In the genomic region with DNA sequence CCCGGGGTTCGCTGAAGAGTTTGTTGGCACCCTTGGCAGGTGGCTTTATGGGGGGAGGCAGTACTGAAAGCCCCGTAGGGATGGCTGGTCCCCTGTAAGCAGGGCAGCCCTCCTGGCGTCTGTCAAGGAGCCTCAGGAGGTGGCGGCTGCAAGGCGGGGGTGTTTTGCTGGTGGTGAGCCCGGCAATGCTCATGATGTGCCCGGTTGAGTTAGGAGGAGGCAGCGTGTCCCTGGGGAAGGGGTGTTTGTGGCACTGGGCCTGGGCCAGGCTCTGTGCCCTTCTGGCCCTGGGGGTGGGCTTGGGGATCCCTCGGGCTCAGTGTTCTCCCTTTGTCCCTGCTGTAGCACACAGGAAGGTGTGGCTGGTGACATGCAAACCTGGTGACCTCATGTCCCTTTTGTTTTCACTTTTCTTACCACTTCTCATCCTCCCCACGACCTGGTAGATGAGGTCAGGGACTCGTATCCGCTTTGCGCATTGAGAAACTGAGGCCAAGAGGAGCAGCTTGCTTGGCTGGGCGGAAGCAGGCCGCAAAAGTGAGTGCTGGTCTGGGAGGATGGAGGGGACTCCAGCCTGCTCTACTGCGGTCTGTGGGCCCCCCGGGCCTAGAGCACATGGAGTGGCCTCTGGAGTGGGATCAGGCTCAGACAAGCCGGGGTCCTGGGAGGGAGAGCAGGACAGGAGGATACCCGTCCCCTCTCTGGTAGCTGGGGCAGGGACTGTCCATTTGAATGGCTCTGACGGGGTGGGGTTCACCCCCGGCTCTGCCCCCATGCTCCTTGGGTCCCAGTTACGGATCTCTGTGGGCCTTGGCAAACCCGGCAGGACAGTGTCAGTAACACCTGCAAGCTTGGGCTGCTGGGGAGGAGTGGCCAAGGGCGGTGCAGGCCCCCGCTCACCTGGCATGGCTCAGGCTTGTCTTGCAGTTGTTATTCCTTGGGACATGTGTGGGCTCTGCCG, we compare ENCODE assay signal across 8 cellular contexts. TPM values are rescaled to one million over a fixed set of nuclear protein-coding genes. Genes with fewer than 3 reads are reported as not detected.
A peak's percentile ranks its signal among the peaks of the same experiment; 100 is the strongest.
DNase-seq lines count a peak whose midpoint lies in the region; ATAC-seq, FAIRE-seq and TF ChIP-seq lines count a peak whose summit lies in the region.

No MANE protein-coding gene starts in this region.

- H2BK120ac ChIP-seq in H1 (replicated peaks; ENCODE audit: low read depth, low read length): no peak overlapping the region

- 0 out of 2 replicates have a peak overlapping the region, but pooled peaks have one; percentile 75 for H2AK5ac ChIP-seq in H1 (ENCODE audit: low read depth, low read length)

- H3K27ac ChIP-seq in MM.1S (ENCODE audit: low read length): no peak overlapping the region
- no peak overlapping the region for H3K27ac ChIP-seq in H1 (ENCODE audit: low read depth, low read length)
- peak overlapping the region; percentile 93 for H3K27ac ChIP-seq in skeletal muscle tissue (ENCODE audit: low read depth, low read length)

- no peak for TF ChIP-seq CTCF in MM.1S (IDR thresholded peaks at IDR 0.05; ENCODE audit: low read length)
- TF ChIP-seq CTCF in H1 (IDR thresholded peaks at IDR 0.05; ENCODE audit: control extremely low read depth in 1 of 3, insufficient read depth in 1 of 3, low read depth in 1 of 3, low read length in 3 of 3): no peak
- TF ChIP-seq CTCF in foreskin fibroblast (IDR thresholded peaks at IDR 0.05; ENCODE audit: low read depth, low read length): no peak

- DNase-seq in MM.1S (no peak), H1 (ENCODE audit: low read depth in 1 of 2, low spot score in 2 of 2) (no peak), foreskin fibroblast (no peak), kidney tubule cell (ENCODE audit: low spot score) (no peak)

- 0 out of 2 replicates have a peak overlapping the region, but pooled peaks have one; percentile 19 for H3K18ac ChIP-seq in H1 (ENCODE audit: extremely low read depth, low read length)

- no peak overlapping the region for H3K23ac ChIP-seq in H1 (ENCODE audit: insufficient read length)

- H4K5ac ChIP-seq in H1 (ENCODE audit: insufficient read length, low read depth, low read length): no peak overlapping the region

- WGBS in H1 (ENCODE audit: extremely low coverage in 1 of 2, insufficient coverage in 1 of 2, insufficient read length in 1 of 2, insufficient replicate concordance in 2 of 2, low coverage in 1 of 2, low lambda C conversion rate in 2 of 2, missing lambda C conversion rate in 1 of 2), 2 experiments: 78% methylated on average over 27 of the region's 27 CpGs; no CpG with 5 or more reads in 1 of the 2 experiments

- H3F3A ChIP-seq in MM.1S (ENCODE audit: insufficient read depth, low read length): peaks cover 22% of the 10 kb centered on the region

- peaks cover 46% of the 10 kb centered on the region for H3K4me1 ChIP-seq in MM.1S (ENCODE audit: low read length)
- peaks cover 5 to 31% (median 24%) of the 10 kb centered on the region in 4 experiments for H3K4me1 ChIP-seq in H1 (replicated peaks in 1 of 4; ENCODE audit: control insufficient read depth in 3 of 4, insufficient read depth in 4 of 4, low read length in 3 of 4)
- peaks cover 68 to 71% (median 69%) of the 10 kb centered on the region in 3 donors for H3K4me1 ChIP-seq in skeletal muscle tissue (ENCODE audit: control insufficient read depth in 3 of 3, insufficient read depth in 3 of 3, low read length in 3 of 3)

- no peak overlapping the region for H2BK15ac ChIP-seq in H1 (ENCODE audit: low read length)

- H3K4me2 ChIP-seq in MM.1S (ENCODE audit: low read depth, low read length): peak overlapping the region; percentile 88
- H3K4me2 ChIP-seq in H1 (ENCODE audit: insufficient read depth in 1 of 2, low read depth in 2 of 2, low read length in 2 of 2): peak overlapping the region; percentile 73 to 83

- H4K91ac ChIP-seq in H1 (replicated peaks; ENCODE audit: insufficient read length, low read length): no peak overlapping the region

- H4K20me1 ChIP-seq in MM.1S (ENCODE audit: insufficient read depth, low read length) (no peaks in the 10 kb centered on the region), H1 (replicated peaks in 1 of 2; ENCODE audit: control insufficient read depth in 1 of 2, insufficient read depth in 2 of 2, low read length in 2 of 2) (peaks cover 27 to 53% of the 10 kb centered on the region in 2 experiments)

- no peak overlapping the region for H2AFZ ChIP-seq in MM.1S (ENCODE audit: low read length)
- H2AFZ ChIP-seq in H1 (ENCODE audit: low read length): no peak overlapping the region

- FAIRE-seq in H1 (lab: Jason Lieb, UNC): no peak

- no peak overlapping the region for H4K8ac ChIP-seq in H1 (ENCODE audit: extremely low read depth, insufficient read depth, low read length)

- H3K79me1 ChIP-seq in H1 (ENCODE audit: low read depth, low read length): peaks cover 28% of the 10 kb centered on the region

- no peaks in the 10 kb centered on the region for H3K9me2 ChIP-seq in MM.1S (replicated peaks; ENCODE audit: insufficient read depth, low read length)

- peaks cover 5% of the 10 kb centered on the region; the same call in 1 of the 2 replicates for H3K23me2 ChIP-seq in H1 (ENCODE audit: low read depth, low read length)

- POLR2A ChIA-PET in H1 (lab: Charles Lee; ENCODE audit: partially characterized antibody): interaction anchor here (0.6 to 1.8 kb wide), 6 partner anchors 8 to 44 kb away, joined by 3 to 15 read pairs (median 4); no protein-coding TSS in a partner anchor

- H3K9me3 ChIP-seq in MM.1S (replicated peaks; ENCODE audit: insufficient read depth, low read length): no peaks in the 10 kb centered on the region
- no peaks in the 10 kb centered on the region for H3K9me3 ChIP-seq in H1 (ENCODE audit: insufficient read depth in 2 of 2, low read depth in 1 of 2, low read length in 1 of 2)
- H3K9me3 ChIP-seq in skeletal muscle tissue (ENCODE audit: control insufficient read depth in 3 of 3, low read length in 3 of 3): no peaks in the 10 kb centered on the region

- no peak for TF ChIP-seq EP300 in H1 (IDR thresholded peaks at IDR 0.05; ENCODE audit: borderline replicate concordance in 1 of 2, low read depth in 2 of 2, low read length in 2 of 2)

- ATAC-seq in GM18511 (IDR thresholded peaks at IDR 0.05; ENCODE audit: unreplicated experiment) (peak; percentile 47), HG02678 (IDR thresholded peaks at IDR 0.05; ENCODE audit: unreplicated experiment) (no peak), HG03457 (IDR thresholded peaks at IDR 0.05; ENCODE audit: unreplicated experiment) (no peak)

- no peak overlapping the region for H3K14ac ChIP-seq in H1 (ENCODE audit: insufficient read length)

- no peak for TF ChIP-seq RAD21 in H1 (IDR thresholded peaks at IDR 0.05 in 1 of 2, conservative IDR thresholded peaks at IDR 0.05 in 1 of 2; ENCODE audit: low read depth in 2 of 2, low read length in 2 of 2)

- peak overlapping the region; percentile 83 for H3K4ac ChIP-seq in H1 (replicated peaks; ENCODE audit: insufficient read length, low read depth, low read length)

- H3K9ac ChIP-seq in MM.1S (ENCODE audit: low read length) (no peak overlapping the region), H1 (replicated peaks in 1 of 4; ENCODE audit: extremely low read depth in 1 of 4, low read depth in 3 of 4, low read length in 3 of 4) (peak overlapping the region in 1 of 4 experiments; percentile 1; a peak in 4 of 7 replicates), skeletal muscle tissue (ENCODE audit: low read depth in 1 of 3, low read length in 3 of 3) (peak overlapping the region; percentile 65 to 92 (median 90))

- no peak overlapping the region for H2BK12ac ChIP-seq in H1 (ENCODE audit: low read depth, low read length)

- CTCF ChIA-PET in H1 (lab: Charles Lee; ENCODE audit: partially characterized antibody): interaction anchor here (1.3 to 3.5 kb wide), 5 partner anchors 29 to 140 kb away, joined by 3 to 13 read pairs (median 5); no protein-coding TSS in a partner anchor

- H3K56ac ChIP-seq in H1 (replicated peaks; ENCODE audit: insufficient read length, low read depth, low read length): no peak overlapping the region

- H3K36me3 ChIP-seq in MM.1S (replicated peaks; ENCODE audit: insufficient read depth, low read length): no peaks in the 10 kb centered on the region
- H3K36me3 ChIP-seq in H1 (ENCODE audit: control insufficient read depth in 2 of 4, insufficient read depth in 4 of 4, low read length in 3 of 4): no peaks in the 10 kb centered on the region
- no peaks in the 10 kb centered on the region for H3K36me3 ChIP-seq in skeletal muscle tissue (ENCODE audit: control insufficient read depth in 3 of 3, insufficient read depth in 3 of 3, low read length in 3 of 3)

- H3K27me3 ChIP-seq in MM.1S (replicated peaks; ENCODE audit: insufficient read depth, low read length) (no peaks in the 10 kb centered on the region), H1 (replicated peaks in 1 of 4; ENCODE audit: control insufficient read depth in 3 of 4, extremely low read depth in 1 of 4, insufficient read depth in 3 of 4, low read length in 3 of 4) (peaks cover 0 to 4% (median 0%) of the 10 kb centered on the region in 4 experiments; a peak in 1 of 7 replicates), skeletal muscle tissue (ENCODE audit: control insufficient read depth in 3 of 3, insufficient read depth in 3 of 3, low read length in 3 of 3) (no peaks in the 10 kb centered on the region)

- no peak overlapping the region for H3K4me3 ChIP-seq in MM.1S (ENCODE audit: low read length)
- H3K4me3 ChIP-seq in H1 (ENCODE audit: extremely low read depth in 1 of 4, insufficient read depth in 2 of 4, low read depth in 3 of 4, low read length in 4 of 4): peak overlapping the region in 1 of 4 experiments; percentile 78; a peak in 2 of 8 replicates
- peak overlapping the region in 2 of 3 donors; percentile 85 for H3K4me3 ChIP-seq in skeletal muscle tissue (ENCODE audit: low read length in 3 of 3)
- H3K4me3 ChIP-seq in foreskin fibroblast (ENCODE audit: low read depth in 1 of 2, low read length in 2 of 2): peak overlapping the region in 1 of 2 donors; percentile 72

- TF ChIP-seq POLR2A in H1 (IDR thresholded peaks at IDR 0.05; ENCODE audit: control extremely low read depth in 1 of 2, low read depth in 2 of 2, low read length in 2 of 2): 0 out of 3 replicates have a peak, but pooled peaks of 1 of the 2 experiments have one; percentile 17

- H2BK20ac ChIP-seq in H1 (ENCODE audit: low read length): no peak overlapping the region

- H3K79me2 ChIP-seq in MM.1S (ENCODE audit: low read length): peaks cover 65% of the 10 kb centered on the region
- H3K79me2 ChIP-seq in H1 (ENCODE audit: control insufficient read depth in 1 of 2, insufficient read depth in 2 of 2, low read length in 2 of 2): peaks cover 14 to 61% of the 10 kb centered on the region in 2 experiments

- peak overlapping the region; percentile 75 for H2BK5ac ChIP-seq in H1 (ENCODE audit: low read depth, low read length)

RNA-seq across cellular contexts. Expression of a gene that starts 2.2 kb away (rescaled TPM):
- total RNA-seq in H1 (2021; fragmentation: NEBNext Ultra II Directional; extraction: Animal tissue kit (Norgen Biotek cat#: 25700)): 60.6 and 66.9 TPM in 2 replicates
- polyA plus RNA-seq in H1 (2011; rRNA removed): 37.4 and 53.4 TPM in 2 replicates
- polyA plus RNA-seq in H1 (2011; cell fraction: cytosol; rRNA removed): 52.8 TPM
- polyA plus RNA-seq in H1 (2011; cell fraction: nucleus; rRNA removed): 43.9 TPM
- polyA plus RNA-seq in H1 (2012, experiment 1 of 2): 51.0 to 60.1 TPM (median 55.9 TPM) in 4 replicates
- polyA plus RNA-seq in H1 (2012, experiment 2 of 2): 48.7 TPM
- 34.2 TPM for polyA plus RNA-seq in H1 (2013, experiment 1 of 2)
- polyA plus RNA-seq in H1 (2013, experiment 2 of 2): 39.2 TPM
- 33.4 and 34.6 TPM in 2 replicates for polyA minus RNA-seq in H1 (2011; rRNA and poly(A)+ RNA removed)
- polyA minus RNA-seq in H1 (2011; cell fraction: cytosol; rRNA and poly(A)+ RNA removed): 23.3 TPM
- polyA minus RNA-seq in H1 (2011; cell fraction: nucleus; rRNA and poly(A)+ RNA removed): 24.7 TPM
- total RNA-seq in skeletal muscle tissue: 14.6 TPM
